Comparison of ENCODE assay signal across 25 cellular contexts in the genomic region with DNA sequence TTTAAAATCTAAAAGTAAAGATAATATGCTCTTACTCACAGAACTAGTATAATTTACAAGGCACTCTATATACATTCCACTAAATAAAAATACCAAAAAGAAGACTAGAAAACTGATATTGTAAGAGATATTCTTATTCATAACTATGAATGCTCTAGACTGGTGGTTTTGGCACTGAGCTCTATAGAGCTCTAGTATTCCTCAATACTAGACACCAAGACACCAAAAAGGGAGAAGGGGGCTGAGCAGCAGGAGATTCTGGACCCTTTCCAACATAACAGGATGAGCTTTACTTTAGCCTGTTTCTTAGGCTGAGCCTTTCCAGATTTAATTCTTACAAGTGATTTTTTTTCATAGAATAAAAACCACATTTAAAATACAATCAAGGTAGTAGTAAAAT.
DNase-seq lines count a peak whose midpoint lies in the region; ATAC-seq and TF ChIP-seq lines count a peak whose summit lies in the region.
"Had no signal": no experiment of that assay in that cellular context is flagged by ENCODE, and none has a peak within 500 bp of the region (broad histone marks: within the 10 kb centered on the region; RNA-seq: fewer than 3 reads in every experiment).

No MANE protein-coding gene starts in this region.

- intact Hi-C loops in left ventricle myocardium inferior (cut with micrococcal nuclease) (no loop called here), cardiac septum (cut with DNase I) (no loop called here), ascending aorta (cut with DNase I) (no loop called here), tibial artery (cut with DNase I; ENCODE audit: low total_unique reads) (no loop called here)

- H3K27ac ChIP-seq in left ventricle myocardium inferior (replicated peaks) (peak overlapping the region; percentile 71), ascending aorta (peak overlapping the region; percentile 91 to 95), mesenchymal stem cell (ENCODE audit: low read length, poor library complexity, severe bottlenecking) (no peak overlapping the region), tibial artery (peak overlapping the region; percentile 66 to 68), Peyer's patch (no peak overlapping the region)
- H3K27ac ChIP-seq: A549, cardiac muscle cell, right lobe of liver had no signal

- H3K9ac ChIP-seq in mesenchymal stem cell (ENCODE audit: low read length): peak overlapping the region; percentile 86

- H2BK12ac ChIP-seq in mesenchymal stem cell (ENCODE audit: low read length in 2 of 2): no peak overlapping the region

- H2BK15ac ChIP-seq in mesenchymal stem cell (ENCODE audit: low read depth, poor library complexity, severe bottlenecking): no peak overlapping the region

- DNase-seq in left ventricle myocardium inferior (no peak), cardiac septum (ENCODE audit: low spot score) (no peak), ascending aorta (ENCODE audit: low spot score in 2 of 2) (no peak), mesenchymal stem cell (no peak), tibial artery (no peak), activated T-cell treated with anti-CD3 and anti-CD28 coated beads for 4 hours (no peak), Peyer's patch (no peak)
- DNase-seq: activated B cell treated with CpG ODN at 0.5 μM for 24 hours; activated CD4-positive, alpha-beta T cell treated with anti-CD3 and anti-CD28 coated beads, Interleukin-2, amount 50 U/mL, for 1 hour; activated naive CD4-positive, alpha-beta T cell treated with anti-CD3 and anti-CD28 coated beads for 36 hours; CD4-positive, alpha-beta memory T cell; glutamatergic neuron; KG1; kidney glomerular epithelial cell; NCI-H1436 treated with DMSO at 0.1 percent for 48 hours; NCI-H2107; NCI-H446 treated with DMSO at 0.1 percent for 48 hours; right lobe of liver; SHP77 treated with DMSO at 0.1 percent for 48 hours; stimulated activated naive CD8-positive, alpha-beta T cell treated with anti-CD3 and anti-CD28 coated beads, Interleukin-15, Interleukin-2, amounts not matched to agents 100 U/mL and 50 U/mL, for 24 hours had no signal

- no peaks in the 10 kb centered on the region for H3K79me1 ChIP-seq in mesenchymal stem cell (replicated peaks; ENCODE audit: low read length, poor library complexity, severe bottlenecking)

- ATAC-seq in GM18867 (IDR thresholded peaks at IDR 0.05; ENCODE audit: unreplicated experiment): no peak
- ATAC-seq: A549; stimulated activated naive CD8-positive, alpha-beta T cell treated with anti-CD3 and anti-CD28 coated beads, Interleukin-15, Interleukin-2, amounts not matched to agents 100 U/mL and 50 U/mL, for 24 hours had no signal

- H3K4me3 ChIP-seq in left ventricle myocardium inferior: no peak overlapping the region
- no peak overlapping the region for H3K4me3 ChIP-seq in ascending aorta
- peak overlapping the region in 1 of 2 experiments; percentile 22 for H3K4me3 ChIP-seq in mesenchymal stem cell (ENCODE audit: insufficient read depth in 1 of 2, low read depth in 1 of 2, low read length in 2 of 2)
- H3K4me3 ChIP-seq in tibial artery: no peak overlapping the region
- no peak overlapping the region for H3K4me3 ChIP-seq in Peyer's patch
- H3K4me3 ChIP-seq: A549, cardiac muscle cell, lung, right lobe of liver, tibial nerve had no signal

- peaks cover 4% of the 10 kb centered on the region for H3K36me3 ChIP-seq in left ventricle myocardium inferior
- H3K36me3 ChIP-seq in ascending aorta: peaks cover 0 to 3% of the 10 kb centered on the region in 2 donors
- H3K36me3 ChIP-seq in mesenchymal stem cell (ENCODE audit: control insufficient read depth in 1 of 2, insufficient read depth in 2 of 2, low read depth in 1 of 2, low read length in 2 of 2): no peaks in the 10 kb centered on the region
- H3K36me3 ChIP-seq in tibial artery: no peaks in the 10 kb centered on the region
- H3K36me3 ChIP-seq in Peyer's patch: no peaks in the 10 kb centered on the region
- H3K36me3 ChIP-seq: cardiac muscle cell, right lobe of liver had no signal

- peak overlapping the region in 1 of 2 experiments; percentile 58 for H3K4ac ChIP-seq in mesenchymal stem cell (ENCODE audit: low read depth in 1 of 2, low read length in 2 of 2)

- H3K14ac ChIP-seq in mesenchymal stem cell (ENCODE audit: low read length in 2 of 2): no peak overlapping the region

- H2BK120ac ChIP-seq in mesenchymal stem cell (ENCODE audit: low read depth, low read length): no peak overlapping the region

- H4K8ac ChIP-seq in mesenchymal stem cell (ENCODE audit: low read length): no peak overlapping the region

- TF ChIP-seq CTCF in left ventricle myocardium inferior (IDR thresholded peaks at IDR 0.05; ENCODE audit: borderline replicate concordance) (no peak), ascending aorta (IDR thresholded peaks at IDR 0.05) (no peak), tibial artery (IDR thresholded peaks at IDR 0.05) (no peak), Peyer's patch (IDR thresholded peaks at IDR 0.05) (no peak)

- no peak overlapping the region for H2BK5ac ChIP-seq in mesenchymal stem cell (ENCODE audit: low read depth, low read length, poor library complexity, severe bottlenecking)

- no peak overlapping the region for H3K4me2 ChIP-seq in mesenchymal stem cell (ENCODE audit: low read length, poor library complexity, severe bottlenecking)
- H3K4me2 ChIP-seq: A549 had no signal

- peaks cover 10% of the 10 kb centered on the region for H3K9me3 ChIP-seq in left ventricle myocardium inferior (replicated peaks)
- H3K9me3 ChIP-seq in ascending aorta: no peaks in the 10 kb centered on the region
- peaks cover 39% of the 10 kb centered on the region for H3K9me3 ChIP-seq in mesenchymal stem cell (ENCODE audit: control insufficient read depth, low read length)
- H3K9me3 ChIP-seq in tibial artery: no peaks in the 10 kb centered on the region
- H3K9me3 ChIP-seq in Peyer's patch: no peaks in the 10 kb centered on the region
- H3K9me3 ChIP-seq: right lobe of liver had no signal

- TF ChIP-seq POLR2A in Peyer's patch (IDR thresholded peaks at IDR 0.05): no peak

- no peak overlapping the region for H3K23ac ChIP-seq in mesenchymal stem cell (ENCODE audit: low read length in 2 of 2)

- H2AK5ac ChIP-seq in mesenchymal stem cell (ENCODE audit: low read length, severe bottlenecking): no peak overlapping the region

- H3K4me1 ChIP-seq in left ventricle myocardium inferior: peaks cover 18% of the 10 kb centered on the region
- H3K4me1 ChIP-seq in ascending aorta: peaks cover 0 to 16% of the 10 kb centered on the region in 2 donors
- H3K4me1 ChIP-seq in mesenchymal stem cell (ENCODE audit: control insufficient read depth, insufficient read depth, low read depth, low read length): no peaks in the 10 kb centered on the region
- H3K4me1 ChIP-seq in tibial artery: peaks cover 0 to 15% (median 0%) of the 10 kb centered on the region in 4 donors
- no peaks in the 10 kb centered on the region for H3K4me1 ChIP-seq in Peyer's patch
- H3K4me1 ChIP-seq: A549, right lobe of liver had no signal

- H2AFZ ChIP-seq in mesenchymal stem cell (ENCODE audit: low read depth, low read length): no peak overlapping the region

- H3K27me3 ChIP-seq in left ventricle myocardium inferior (ENCODE audit: low read depth): no peaks in the 10 kb centered on the region
- H3K27me3 ChIP-seq in ascending aorta: no peaks in the 10 kb centered on the region
- H3K27me3 ChIP-seq in mesenchymal stem cell (ENCODE audit: control insufficient read depth in 1 of 2, insufficient read depth in 1 of 2, low read length in 2 of 2): no peaks in the 10 kb centered on the region
- H3K27me3 ChIP-seq in tibial artery: no peaks in the 10 kb centered on the region
- H3K27me3 ChIP-seq in Peyer's patch: no peaks in the 10 kb centered on the region
- H3K27me3 ChIP-seq: cardiac muscle cell, right lobe of liver, tibial nerve had no signal

- no peak overlapping the region for H4K91ac ChIP-seq in mesenchymal stem cell (ENCODE audit: low read length)

- H3K18ac ChIP-seq in mesenchymal stem cell (ENCODE audit: low read depth in 1 of 2, low read length in 2 of 2): peak overlapping the region in 1 of 2 experiments; percentile 54

Comparison
In these comparisons a context has a peak if more than half of its experiments do, and no peak if none do; other contexts are left out.
1. H3K27ac ChIP-seq: peak in left ventricle myocardium inferior (single experiment), ascending aorta (2 of 2) and tibial artery (2 of 2); none in mesenchymal stem cell (single experiment) and Peyer's patch (0 of 4).